In the genomic region with DNA sequence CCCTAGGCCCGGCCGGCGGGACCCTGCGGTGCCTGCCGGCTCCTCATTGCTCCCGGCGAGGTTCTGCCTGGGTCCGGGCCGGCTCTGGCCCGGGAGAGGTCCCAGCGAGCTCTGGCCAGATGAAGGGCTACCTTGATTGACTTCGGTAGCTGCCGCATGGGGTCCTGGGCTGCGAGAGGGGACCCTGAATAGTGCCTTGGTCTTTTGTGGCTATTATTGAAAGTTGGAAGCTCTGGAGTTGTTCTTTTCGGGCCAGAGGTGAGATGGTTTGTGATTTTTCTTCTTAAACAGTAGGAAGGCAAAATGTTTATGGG, we compare ENCODE assay signal across 9 cellular contexts. TPM values are rescaled to one million over a fixed set of nuclear protein-coding genes. Genes with fewer than 3 reads are reported as not detected.
A peak's percentile ranks its signal among the peaks of the same experiment; 100 is the strongest.
DNase-seq lines count a peak whose midpoint lies in the region; ATAC-seq and TF ChIP-seq lines count a peak whose summit lies in the region.
"Had no signal": no experiment of that assay in that cellular context is flagged by ENCODE, and none has a peak within 500 bp of the region (broad histone marks: within the 10 kb centered on the region; RNA-seq: fewer than 3 reads in every experiment).

No MANE protein-coding gene starts in this region.

- H3K36me3 Mint-ChIP-seq in Caco-2 (ENCODE audit: insufficient read depth, unreplicated experiment) (peaks cover 15% of the 10 kb centered on the region), osteocyte (ENCODE audit: unreplicated experiment) (peaks cover 11% of the 10 kb centered on the region)

- peaks cover 16% of the 10 kb centered on the region; the same call in 1 of the 2 replicates for H4K20me1 ChIP-seq in OCI-LY7 (ENCODE audit: insufficient read depth, low read length)

- H3K4me2 ChIP-seq in OCI-LY7 (ENCODE audit: low read length): peak overlapping the region; percentile 79

- peak overlapping the region; percentile 89 for H2AFZ ChIP-seq in OCI-LY7 (ENCODE audit: low read length)

- no peaks in the 10 kb centered on the region for H3K9me3 ChIP-seq in Caco-2
- peaks cover 4% of the 10 kb centered on the region; the same call in 1 of the 2 replicates for H3K9me3 ChIP-seq in OCI-LY7 (ENCODE audit: low read length)

- peak overlapping the region; percentile 74 for H3K4me3 ChIP-seq in Caco-2 (ENCODE audit: low read depth, low read length)
- peak overlapping the region; percentile 98 for H3K4me3 ChIP-seq in OCI-LY7 (ENCODE audit: low read depth, low read length, poor library complexity, severe bottlenecking)

- no TSS peak for BruUV-seq in Caco-2 (replicated peaks; lab: Mats Ljungman, UMichigan)
- no TSS peak for BruUV-seq in OCI-LY7 (replicated peaks; lab: Mats Ljungman, UMichigan)

- H3K4me1 Mint-ChIP-seq in Caco-2 (ENCODE audit: low read depth, unreplicated experiment) (no peaks in the 10 kb centered on the region), osteocyte (ENCODE audit: unreplicated experiment) (peaks cover 3% of the 10 kb centered on the region)

- H3K36me3 ChIP-seq in Caco-2 (ENCODE audit: control insufficient read depth, insufficient read depth, low read length) (no peaks in the 10 kb centered on the region), OCI-LY7 (ENCODE audit: insufficient read depth, low read length) (peaks cover 33% of the 10 kb centered on the region)

- H3K4me1 ChIP-seq in Caco-2: peaks cover 13% of the 10 kb centered on the region
- H3K4me1 ChIP-seq in OCI-LY7 (ENCODE audit: insufficient read depth, low read length, poor library complexity, severe bottlenecking): peaks cover 25% of the 10 kb centered on the region

- no peaks in the 10 kb centered on the region for H3K27me3 Mint-ChIP-seq in Caco-2 (ENCODE audit: insufficient read depth, unreplicated experiment)
- H3K27me3 Mint-ChIP-seq in osteocyte (ENCODE audit: unreplicated experiment): peaks cover 4% of the 10 kb centered on the region
- H3K27me3 Mint-ChIP-seq: activated T-helper 17 cell treated with anti-CD3 and anti-CD28 coated beads, Interleukin-2, amount 50 U/mL, for 72 hours had no signal

- H3K27ac Mint-ChIP-seq in Caco-2 (ENCODE audit: unreplicated experiment) (peak overlapping the region; percentile 94), osteocyte (ENCODE audit: unreplicated experiment) (peak overlapping the region; percentile 86)
- H3K27ac Mint-ChIP-seq: activated T-helper 17 cell treated with anti-CD3 and anti-CD28 coated beads, Interleukin-2, amount 50 U/mL, for 72 hours had no signal

- TF ChIP-seq CTCF in Caco-2 (IDR thresholded peaks at IDR 0.05; ENCODE audit: insufficient read depth in 1 of 2, low read depth in 1 of 2, low read length in 1 of 2, severe bottlenecking in 1 of 2, unreplicated experiment in 1 of 2) (no peak), OCI-LY7 (conservative IDR thresholded peaks at IDR 0.05; ENCODE audit: low read length) (no peak), osteocyte (IDR thresholded peaks at IDR 0.05) (no peak)

- DNase-seq in Caco-2 (no peak), OCI-LY7 (ENCODE audit: low spot score) (no peak), epithelial cell of prostate (ENCODE audit: low read depth, low spot score) (no peak), osteocyte (ENCODE audit: extremely low spot score, unreplicated experiment) (no peak), NCI-H1092 (lab: John Stamatoyannopoulos, UW) (no peak), DMS53 (lab: John Stamatoyannopoulos, UW) (no peak), GM03348 (ENCODE audit: low spot score) (no peak)

- peaks cover 21% of the 10 kb centered on the region; the same call in 1 of the 2 replicates for H3K79me2 ChIP-seq in OCI-LY7 (ENCODE audit: insufficient read depth, low read depth, low read length)

- intact Hi-C loops in Caco-2 (cut with micrococcal nuclease; ENCODE audit: unreplicated experiment) (no loop called here), OCI-LY7 (cut with micrococcal nuclease; ENCODE audit: unreplicated experiment) (loop anchor here (5.0 kb wide), 1 partner anchor 411 kb away; a partner anchor contains a TSS)

- POLR2A ChIA-PET in Caco-2 (lab: Charles Lee): no interaction called here
- POLR2A ChIA-PET in OCI-LY7 (lab: Charles Lee): interaction anchor here (1.6 to 2.1 kb wide), 2 partner anchors 10 to 123 kb away, joined by 3 to 5 read pairs; no protein-coding TSS in a partner anchor

- peak overlapping the region; percentile 35 for H3K27ac ChIP-seq in OCI-LY7 (ENCODE audit: low read depth, low read length, poor library complexity, severe bottlenecking)
- H3K27ac ChIP-seq in epithelial cell of prostate: peak overlapping the region; percentile 87

- ATAC-seq in GM21528 (IDR thresholded peaks at IDR 0.05; ENCODE audit: low FRiP score, unreplicated experiment): no peak

- CTCF ChIA-PET in Caco-2 (lab: Charles Lee) (no interaction called here), OCI-LY7 (lab: Charles Lee; ENCODE audit: unreplicated experiment) (no interaction called here)

- H3K4me3 Mint-ChIP-seq in Caco-2 (ENCODE audit: unreplicated experiment): peak overlapping the region; percentile 90
- H3K4me3 Mint-ChIP-seq in osteocyte (ENCODE audit: unreplicated experiment): peak overlapping the region; percentile 90
- H3K4me3 Mint-ChIP-seq: activated T-helper 17 cell treated with anti-CD3 and anti-CD28 coated beads, Interleukin-2, amount 50 U/mL, for 72 hours had no signal

- H3K27me3 ChIP-seq in Caco-2 (replicated peaks; ENCODE audit: control insufficient read depth, insufficient read depth, low read length): no peaks in the 10 kb centered on the region

- no peaks in the 10 kb centered on the region for H3K9me2 ChIP-seq in OCI-LY7 (ENCODE audit: insufficient read depth, low read length)

- H3K9me3 Mint-ChIP-seq in Caco-2 (ENCODE audit: unreplicated experiment): no peaks in the 10 kb centered on the region
- no peaks in the 10 kb centered on the region for H3K9me3 Mint-ChIP-seq in osteocyte (ENCODE audit: unreplicated experiment)
- H3K9me3 Mint-ChIP-seq: activated T-helper 17 cell treated with anti-CD3 and anti-CD28 coated beads, Interleukin-2, amount 50 U/mL, for 72 hours had no signal

RNA-seq across cellular contexts. Expression of a gene that starts 0.6 kb away (rescaled TPM):
- total RNA-seq in Caco-2 (2022): 22.4 and 24.1 TPM in 2 replicates
- total RNA-seq in OCI-LY7 (2014; rRNA removed; shearing (Covaris generic)): 9.5 and 14.1 TPM in 2 replicates
- 19.3 and 20.2 TPM in 2 replicates for total RNA-seq in OCI-LY7 (2022)
- 18.8 and 20.0 TPM in 2 replicates for total RNA-seq in osteocyte
